ENCODE assay signal across 29 cellular contexts in genomic region chr7:155322530-155322929, GRCh38. TPM values are rescaled to one million over a fixed set of nuclear protein-coding genes. Genes with fewer than 3 reads are reported as not detected.
DNase-seq lines count a peak whose midpoint lies in the region; ATAC-seq, FAIRE-seq and TF ChIP-seq lines count a peak whose summit lies in the region.
"Had no signal": no experiment of that assay in that cellular context is flagged by ENCODE, and none has a peak within 500 bp of the region (broad histone marks: within the 10 kb centered on the region; RNA-seq: fewer than 3 reads in every experiment).

No MANE protein-coding gene starts in this region.

- H4K91ac ChIP-seq in trophoblast cell (ENCODE audit: low read depth, low read length): no peak overlapping the region

- no peak overlapping the region for H3K4ac ChIP-seq in trophoblast cell (ENCODE audit: low read depth, low read length)

- H4K12ac ChIP-seq in trophoblast cell (ENCODE audit: low read depth, low read length): no peak overlapping the region

- no peak for TF ChIP-seq RAD21 in K562 (CRISPR knock-in tag; conservative IDR thresholded peaks at IDR 0.05 in 1 of 2, IDR thresholded peaks at IDR 0.05 in 1 of 2)

- peaks cover 14% of the 10 kb centered on the region for H3K9me3 ChIP-seq in K562 (replicated peaks; ENCODE audit: control insufficient read depth, insufficient read depth, low read depth, low read length)
- H3K9me3 ChIP-seq in trophoblast cell (ENCODE audit: insufficient read depth, low read depth, low read length): peaks cover 3% of the 10 kb centered on the region
- H3K9me3 ChIP-seq: esophagus muscularis mucosa, psoas muscle, sigmoid colon, thoracic aorta had no signal

- no peak overlapping the region for H3K4me3 ChIP-seq in K562
- H3K4me3 ChIP-seq in trophoblast cell (ENCODE audit: low read depth, low read length): no peak overlapping the region
- H3K4me3 ChIP-seq: cardiac muscle cell, esophagus muscularis mucosa, psoas muscle, sigmoid colon, thoracic aorta had no signal

- H2BK5ac ChIP-seq in trophoblast cell (ENCODE audit: low read depth, low read length, poor library complexity): no peak overlapping the region

- no peaks in the 10 kb centered on the region for H3K79me2 ChIP-seq in K562 (ENCODE audit: control insufficient read depth, insufficient read depth, low read length)
- no peaks in the 10 kb centered on the region for H3K79me2 ChIP-seq in trophoblast cell (ENCODE audit: control insufficient read depth, insufficient read depth, low read length, poor library complexity)

- H3K36me3 ChIP-seq in K562 (ENCODE audit: control insufficient read depth, insufficient read depth, low read length): no peaks in the 10 kb centered on the region
- H3K36me3 ChIP-seq in trophoblast cell (ENCODE audit: control insufficient read depth in 1 of 2, insufficient read depth in 2 of 2, low read length in 2 of 2): no peaks in the 10 kb centered on the region
- H3K36me3 ChIP-seq: cardiac muscle cell, esophagus muscularis mucosa, sigmoid colon, thoracic aorta had no signal

- ATAC-seq in K562 (no peak), GM18520 (IDR thresholded peaks at IDR 0.05; ENCODE audit: unreplicated experiment) (no peak), GM21528 (IDR thresholded peaks at IDR 0.05; ENCODE audit: low FRiP score, unreplicated experiment) (no peak)
- no peak for ATAC-seq in activated CD4-positive, CD25-positive, alpha-beta regulatory T cell treated with anti-CD3 and anti-CD28 coated beads, Interleukin-2, amount 50 U/mL, for 24 hours
- ATAC-seq: activated CD4-positive, alpha-beta T cell treated with anti-CD3 and anti-CD28 coated beads for 36 hours; activated CD8-positive, alpha-beta T cell treated with anti-CD3 and anti-CD28 coated beads, Interleukin-2, amount 10 ng/mL, durations not matched to agents 7 days and 5 days; left ventricle myocardium superior; naive thymus-derived CD8-positive, alpha-beta T cell; psoas muscle; Right ventricle myocardium inferior had no signal

- no peak for FAIRE-seq in K562 (lab: Jason Lieb, UNC)

- no peak overlapping the region for H4K8ac ChIP-seq in trophoblast cell (ENCODE audit: low read depth, low read length)

- H3K27ac ChIP-seq in K562 (ENCODE audit: extremely low read depth, low read depth, low read length) (no peak overlapping the region), trophoblast cell (ENCODE audit: low read depth, low read length) (no peak overlapping the region)
- H3K27ac ChIP-seq: cardiac muscle cell, esophagus muscularis mucosa, psoas muscle, sigmoid colon, thoracic aorta had no signal

- TF ChIP-seq EP300 in K562 (IDR thresholded peaks at IDR 0.05; ENCODE audit: low read length): no peak

- H3K4me1 ChIP-seq in K562 (replicated peaks in 1 of 2; ENCODE audit: control insufficient read depth in 2 of 2, insufficient read depth in 2 of 2, low read length in 2 of 2) (peaks cover 4 to 16% of the 10 kb centered on the region in 2 experiments), trophoblast cell (ENCODE audit: control insufficient read depth in 1 of 2, insufficient read depth in 2 of 2, low read length in 2 of 2) (no peaks in the 10 kb centered on the region)
- H3K4me1 ChIP-seq: esophagus muscularis mucosa, psoas muscle, sigmoid colon had no signal

- H2AFZ ChIP-seq in K562 (ENCODE audit: low read depth, low read length): no peak overlapping the region
- H2AFZ ChIP-seq in trophoblast cell (ENCODE audit: insufficient read depth, low read length, poor library complexity): no peak overlapping the region

- in situ Hi-C loops in K562 (cut with MboI): no loop called here

- no peak overlapping the region for H3K18ac ChIP-seq in trophoblast cell (ENCODE audit: low read length)

- H3K4me2 ChIP-seq in K562 (ENCODE audit: insufficient read depth, low read length) (no peak overlapping the region), trophoblast cell (ENCODE audit: low read length) (no peak overlapping the region)

- no peaks in the 10 kb centered on the region for H4K20me1 ChIP-seq in K562 (replicated peaks; ENCODE audit: control insufficient read depth, insufficient read depth, low read length)

- BruUV-seq in K562 (replicated peaks; lab: Mats Ljungman, UMichigan): no TSS peak

- H3K9me1 ChIP-seq in K562 (ENCODE audit: control insufficient read depth, insufficient read depth, low read length): no peaks in the 10 kb centered on the region

- H3K79me1 ChIP-seq in trophoblast cell (ENCODE audit: low read length): no peaks in the 10 kb centered on the region

- no peak for TF ChIP-seq POLR2A in K562 (conservative IDR thresholded peaks at IDR 0.05)

- H3K9ac ChIP-seq in K562 (ENCODE audit: insufficient read depth in 1 of 2, low read depth in 2 of 2, low read length in 2 of 2) (no peak overlapping the region), trophoblast cell (ENCODE audit: low read length) (no peak overlapping the region)

- no peak overlapping the region for H2BK12ac ChIP-seq in trophoblast cell (ENCODE audit: low read length)

- H3K23ac ChIP-seq in trophoblast cell (ENCODE audit: low read length): no peak overlapping the region

- no peak overlapping the region for H3K14ac ChIP-seq in trophoblast cell (ENCODE audit: low read length)

- 7% methylated on average over 10 of the region's 10 CpGs for WGBS in K562 (ENCODE audit: insufficient coverage, low coverage, missing lambda C conversion rate)
- WGBS in trophoblast cell (ENCODE audit: extremely low coverage, insufficient coverage, insufficient read length): no CpG with 5 or more reads among the region's 10 CpGs

- no peak for TF ChIP-seq CTCF in K562 (IDR thresholded peaks at IDR 0.05 in 2 of 3, conservative IDR thresholded peaks at IDR 0.05 in 1 of 3; ENCODE audit: insufficient read depth in 2 of 3, low read depth in 1 of 3, low read length in 3 of 3)

- peaks cover 0 to 21% of the 10 kb centered on the region in 2 experiments; a peak in 3 of 5 replicates for H3K27me3 ChIP-seq in K562 (ENCODE audit: control insufficient read depth in 2 of 2, insufficient read depth in 2 of 2, low read length in 2 of 2)
- H3K27me3 ChIP-seq in trophoblast cell (ENCODE audit: insufficient read depth, low read length): no peaks in the 10 kb centered on the region
- H3K27me3 ChIP-seq: cardiac muscle cell had no signal

- intact Hi-C loops in K562 (cut with micrococcal nuclease): no loop called here

- DNase-seq in EH (ENCODE audit: low read depth): peak; percentile 27
- peak; percentile 55 for DNase-seq in HT1080 (ENCODE audit: low read depth)
- DNase-seq in K562 (ENCODE audit: extremely low read depth in 1 of 4, low spot score in 3 of 4): no peak
- peak; percentile 79 to 83 for DNase-seq in trophoblast cell
- no peak for DNase-seq in epidermal melanocyte (ENCODE audit: insufficient read length, low spot score)
- DNase-seq: activated CD4-positive, alpha-beta T cell treated with anti-CD3 and anti-CD28 coated beads for 36 hours; activated CD8-positive, alpha-beta T cell treated with anti-CD3 and anti-CD28 coated beads, Interleukin-2, amount 10 ng/mL, durations not matched to agents 7 days and 5 days; AML-193; aorta; CD4-positive, alpha-beta memory T cell; cortex of kidney; endodermal cell; hypothalamus; IMR-90; left ventricle myocardium superior; midbrain; naive thymus-derived CD8-positive, alpha-beta T cell; NCI-H1417; occipital lobe; psoas muscle; sigmoid colon; T-helper 2 cell had no signal

- POLR2A ChIA-PET in K562 (lab: Yijun Ruan, JAX): interaction anchor here (2.6 kb wide), 1 partner anchor 15 kb away, joined by 11 read pairs; no protein-coding TSS in a partner anchor

- CTCF ChIA-PET in K562 (lab: Yijun Ruan, JAX; ENCODE audit: low intra/inter-chr PET ratio): no interaction called here

- H2BK120ac ChIP-seq in trophoblast cell (ENCODE audit: insufficient read depth, low read length, poor library complexity): no peak overlapping the region

- H2AK5ac ChIP-seq in trophoblast cell (ENCODE audit: low read length): no peak overlapping the region

TF ChIP-seq in K562, 482 proteins besides CTCF, POLR2A, EP300 and RAD21:
- TF ChIP-seq FOSL1 (tag; conservative IDR thresholded peaks at IDR 0.05) (peak; percentile 29; the same call in 1 of the 2 replicates), NR0B1 (IDR thresholded peaks at IDR 0.05; ENCODE audit: partially characterized antibody) (no peak)

RNA-seq across cellular contexts. Expression of gene INSIG1, which starts 24.9 kb away (rescaled TPM):
- 149 and 168 TPM in 2 replicates for total RNA-seq in HT1080 (2014; rRNA removed; shearing (Covaris generic))
- 89.3 and 96.8 TPM in 2 replicates for polyA plus RNA-seq in HT1080 (2015; cell fraction: cytosol; rRNA removed)
- polyA plus RNA-seq in HT1080 (2015; cell fraction: nucleus; rRNA removed): 61.8 and 61.9 TPM in 2 replicates
- total RNA-seq in K562 (2011; cell fraction: chromatin; rRNA removed; ENCODE audit: low replicate concordance): 622 and 799 TPM in 2 replicates
- total RNA-seq in K562 (2011; cell fraction: nucleolus; rRNA removed): 847 and 892 TPM in 2 replicates
- 1,016 and 1,247 TPM in 2 replicates for total RNA-seq in K562 (2011; cell fraction: nucleoplasm; rRNA removed)
- 294 and 361 TPM in 2 replicates for total RNA-seq in K562 (2014; rRNA removed)
- total RNA-seq in K562 (2014; rRNA removed; fragmentation: Illumina TruSeq; extraction: Trizol): 236 and 238 TPM in 2 replicates
- total RNA-seq in K562 (2015; rRNA removed; fragmentation: Illumina TruSeq; extraction: Trizol): 173 and 188 TPM in 2 replicates
- total RNA-seq in K562 (2021): 254 and 296 TPM in 2 replicates
- 625 and 787 TPM in 2 replicates for polyA plus RNA-seq in K562 (2011; rRNA removed)
- polyA plus RNA-seq in K562 (2011; cell fraction: cytosol; rRNA removed): 709 and 1,098 TPM in 2 replicates
- polyA plus RNA-seq in K562 (2011; cell fraction: nucleus; rRNA removed): 446 and 453 TPM in 2 replicates
- 116 and 259 TPM in 2 replicates for polyA plus RNA-seq in K562 (2012)
- polyA plus RNA-seq in K562 (2014; fragmentation: Illumina TruSeq; extraction: Trizol): 188 and 224 TPM in 2 replicates
- polyA plus RNA-seq in K562 (2014; fragmentation: Nextera tagmentation; extraction: Ambion mirVana): 10 to 100 TPM; 57.1 to 69.2 TPM
- polyA plus RNA-seq in K562 (2014; rRNA removed): 250 and 268 TPM in 2 replicates
- polyA minus RNA-seq in K562 (2011; rRNA and poly(A)+ RNA removed): 551 and 619 TPM in 2 replicates
- polyA minus RNA-seq in K562 (2011; cell fraction: cytosol; rRNA and poly(A)+ RNA removed): 392 and 408 TPM in 2 replicates
- polyA minus RNA-seq in K562 (2011; cell fraction: nucleus; rRNA and poly(A)+ RNA removed): 329 and 473 TPM in 2 replicates
- polyA plus RNA-seq in trophoblast cell (2013): 182 and 192 TPM in 2 replicates

Comparison
In these comparisons a context has a peak if more than half of its experiments do, and no peak if none do; other contexts are left out.
1. DNase-seq: peak in EH (single experiment), HT1080 (single experiment) and trophoblast cell (2 of 2); none in K562 (0 of 4) and epidermal melanocyte (single experiment).